Comparison of ENCODE assay signal across 8 cellular contexts in genomic region chr1:52056110-52056936, GRCh38. TPM values are rescaled to one million over a fixed set of nuclear protein-coding genes. Genes with fewer than 3 reads are reported as not detected.
DNase-seq lines count a peak whose midpoint lies in the region; ATAC-seq and TF ChIP-seq lines count a peak whose summit lies in the region.

BTF3L4 (plus strand) TSS chr1:52056295; CDS start chr1:52059848, 3,553 bp downstream.

- 0% methylated on average over 48 to 59 of the region's 59 CpGs for WGBS in psoas muscle, 3 donors
- WGBS in urinary bladder = under 1% methylated on average over 59 of the region's 59 CpGs

- H3K9me3 ChIP-seq in left ventricle myocardium inferior (replicated peaks) (no peaks in the 10 kb centered on the region), psoas muscle (no peaks in the 10 kb centered on the region)

- H3K4me1 ChIP-seq in left ventricle myocardium inferior (peaks cover 65% of the 10 kb centered on the region), psoas muscle (peaks cover 38% of the 10 kb centered on the region), urinary bladder (ENCODE audit: insufficient read depth) (no peaks in the 10 kb centered on the region)

- TF ChIP-seq CTCF in left ventricle myocardium inferior (IDR thresholded peaks at IDR 0.05; ENCODE audit: borderline replicate concordance) (no peak), psoas muscle (IDR thresholded peaks at IDR 0.05) (no peak)

- H3K36me3 ChIP-seq in left ventricle myocardium inferior (peaks cover 28% of the 10 kb centered on the region), psoas muscle (ENCODE audit: insufficient read depth in 1 of 2, low read depth in 1 of 2) (peaks cover 5 to 38% of the 10 kb centered on the region in 2 donors), urinary bladder (ENCODE audit: insufficient read depth) (peaks cover 6% of the 10 kb centered on the region)

- DNase-seq in NCI-H1930 (lab: John Stamatoyannopoulos, UW) (peak; percentile 91 to 92), left ventricle myocardium inferior (peak; percentile 96), psoas muscle (peak; percentile 94 to 97)

- ATAC-seq in GM18502 (IDR thresholded peaks at IDR 0.05; ENCODE audit: poor library complexity, unreplicated experiment) (peak; percentile 86), HG02943 (IDR thresholded peaks at IDR 0.05; ENCODE audit: low read depth, unreplicated experiment) (peak; percentile 81), psoas muscle (peak; percentile 96 to 97 (median 97))

- peak within 1 kb of the TSS; percentile 95 for H3K27ac ChIP-seq in angular gyrus (ENCODE audit: low read depth, low read length)
- H3K27ac ChIP-seq in left ventricle myocardium inferior (replicated peaks) = peak within 1 kb of the TSS; percentile 89
- H3K27ac ChIP-seq in psoas muscle = peak within 1 kb of the TSS; percentile 93
- H3K27ac ChIP-seq in urinary bladder (ENCODE audit: low read depth) = peak within 1 kb of the TSS; percentile 93

- no peaks in the 10 kb centered on the region for H3K27me3 ChIP-seq in left ventricle myocardium inferior (ENCODE audit: low read depth)
- H3K27me3 ChIP-seq in psoas muscle (ENCODE audit: insufficient read depth in 3 of 3, low read length in 2 of 3) = no peaks in the 10 kb centered on the region

- H3K4me3 ChIP-seq in left ventricle myocardium inferior (peak within 1 kb of the TSS; percentile 95), psoas muscle (peak within 1 kb of the TSS; percentile 100), urinary bladder (ENCODE audit: low read depth, low read length) (peak within 1 kb of the TSS; percentile 96)

- intact Hi-C loops in T-helper 2 cell treated with Interferon-gamma antibody and Interleukin-4, amounts not matched to agents 100 ng/mL and 5 ng/mL, for 36 hours (cut with micrococcal nuclease) = loop anchor here (1.0 to 5.0 kb wide), 6 partner anchors 23 to 1271 kb away; partner anchors contain the start of genes FAF1, KTI12, LRP8 and NRDC
- intact Hi-C loops in left ventricle myocardium inferior (cut with micrococcal nuclease) = no loop called here
- intact Hi-C loops in psoas muscle (cut with DNase I) = loop anchor here in 1 of 2 donors (2.0 to 5.0 kb wide), 2 partner anchors 24 to 179 kb away; partner anchors contain the start of genes KTI12 and NRDC

RNA-seq across cellular contexts. Expression of gene BTF3L4, which starts in this region (rescaled TPM):
- total RNA-seq in T-helper 2 cell treated with Interferon-gamma antibody and Interleukin-4, amounts not matched to agents 100 ng/mL and 5 ng/mL, for 36 hours = 37.9 and 39.4 TPM in 2 replicates
- total RNA-seq in left ventricle myocardium inferior (25.9 TPM), psoas muscle (10 to 100 TPM; 34.2 to 70.1 (median 55.5) TPM), urinary bladder (68.6 TPM)
- polyA plus RNA-seq in psoas muscle (10 to 100 TPM; 55.0 to 69.4 (median 57.6) TPM), urinary bladder (42.4 TPM)

Comparison
In these comparisons a context has a peak if more than half of its experiments do, and no peak if none do; other contexts are left out.
1. Peak in every context shown above with its lines: DNase-seq, ATAC-seq, H3K4me3 ChIP-seq and H3K27ac ChIP-seq.